ENCODE assay signal across 14 cellular contexts in the genomic region with DNA sequence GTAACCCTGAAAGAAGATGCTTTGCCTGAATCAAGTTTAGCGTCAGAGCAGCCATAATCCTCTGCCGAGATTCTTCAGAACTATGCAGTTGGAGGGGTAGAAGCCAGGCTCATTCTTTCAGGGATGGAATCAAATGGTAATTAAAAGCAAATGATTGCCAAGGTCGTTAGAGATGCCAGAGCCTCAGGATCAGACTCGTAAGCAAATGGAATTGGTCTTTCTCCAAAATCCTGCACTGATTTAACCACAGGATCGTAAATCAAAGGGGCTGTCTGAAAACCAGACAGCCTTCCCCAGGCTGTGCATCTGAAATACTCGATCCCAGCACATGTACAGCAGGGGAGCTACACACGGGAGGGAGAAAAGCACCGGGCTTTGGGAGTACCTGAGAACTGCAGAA. TPM values are rescaled to one million over a fixed set of nuclear protein-coding genes. Genes with fewer than 3 reads are reported as not detected.
DNase-seq lines count a peak whose midpoint lies in the region; ATAC-seq and TF ChIP-seq lines count a peak whose summit lies in the region.
"Had no signal": no experiment of that assay in that cellular context is flagged by ENCODE, and none has a peak within 500 bp of the region (broad histone marks: within the 10 kb centered on the region; RNA-seq: fewer than 3 reads in every experiment).

No MANE protein-coding gene starts in this region.

- H3K4me3 Mint-ChIP-seq in nephron progenitor cell (no peak overlapping the region), T-helper 17 cell (no peak overlapping the region)
- H3K4me3 Mint-ChIP-seq: activated T-cell treated with anti-CD3 and anti-CD28 coated beads, Interleukin-2, amount 50 U/mL, for 24 hours had no signal

- no peak overlapping the region for H2AK9ac ChIP-seq in IMR-90 (replicated peaks; ENCODE audit: low read depth, low read length, poor library complexity)

- no peak overlapping the region; the same call in 1 of the 2 replicates for H3K4me2 ChIP-seq in IMR-90 (ENCODE audit: low read depth, low read length)

- H3K9me3 ChIP-seq in IMR-90 (ENCODE audit: control insufficient read depth, insufficient read depth, low read length) = no peaks in the 10 kb centered on the region
- peaks cover 4% of the 10 kb centered on the region for H3K9me3 ChIP-seq in T-helper 17 cell (ENCODE audit: control insufficient read depth, low read length, poor library complexity, severe bottlenecking)
- H3K9me3 ChIP-seq in sigmoid colon = no peaks in the 10 kb centered on the region
- H3K9me3 ChIP-seq: ascending aorta had no signal

- no peak overlapping the region for H3K18ac ChIP-seq in IMR-90 (ENCODE audit: low read depth, low read length)

- CTCF ChIA-PET in IMR-90 (lab: Yijun Ruan, JAX) = no interaction called here

- H3K4me1 Mint-ChIP-seq in nephron progenitor cell = peaks cover 61% of the 10 kb centered on the region
- H3K4me1 Mint-ChIP-seq in T-helper 17 cell = no peaks in the 10 kb centered on the region

- H3K4me3 ChIP-seq in AG10803 (ENCODE audit: low read length) (no peak overlapping the region), IMR-90 (ENCODE audit: insufficient read depth, low read depth, low read length) (no peak overlapping the region), sigmoid colon (no peak overlapping the region)

- intact Hi-C loops in IMR-90 (cut with micrococcal nuclease) (no loop called here), sigmoid colon (cut with DNase I) (no loop called here)

- H4K8ac ChIP-seq in IMR-90 (ENCODE audit: low read depth in 2 of 2, low read length in 2 of 2) = no peak overlapping the region

- TF ChIP-seq RAD21 in IMR-90 (IDR thresholded peaks at IDR 0.05; ENCODE audit: low read length) = no peak

- H3K27ac ChIP-seq in IMR-90 (ENCODE audit: insufficient read depth, low read length) (no peak overlapping the region), caudate nucleus (ENCODE audit: low read depth, low read length) (peak overlapping the region; percentile 85), sigmoid colon (no peak overlapping the region)
- H3K27ac ChIP-seq: ascending aorta had no signal

- H2AK5ac ChIP-seq in IMR-90 (ENCODE audit: low read depth, low read length) = no peak overlapping the region

- TF ChIP-seq CTCF in AG10803 (conservative IDR thresholded peaks at IDR 0.05; ENCODE audit: low read length) (no peak), IMR-90 (conservative IDR thresholded peaks at IDR 0.05; ENCODE audit: low read depth, low read length) (no peak), nephron progenitor cell (IDR thresholded peaks at IDR 0.05) (no peak), sigmoid colon (IDR thresholded peaks at IDR 0.05) (no peak)

- no peaks in the 10 kb centered on the region for H3K79me1 ChIP-seq in IMR-90 (ENCODE audit: low read depth in 1 of 2, low read length in 2 of 2)

- H3K36me3 Mint-ChIP-seq in nephron progenitor cell (ENCODE audit: low read depth) = peaks cover 76% of the 10 kb centered on the region
- peaks cover 2% of the 10 kb centered on the region for H3K36me3 Mint-ChIP-seq in T-helper 17 cell (ENCODE audit: low read depth)
- H3K36me3 Mint-ChIP-seq: naive thymus-derived CD8-positive, alpha-beta T cell had no signal

- H2BK120ac ChIP-seq in IMR-90 (ENCODE audit: low read depth, low read length) = no peak overlapping the region

- no peak overlapping the region for H4K5ac ChIP-seq in IMR-90 (ENCODE audit: low read depth, low read length)

- H3K27me3 ChIP-seq in IMR-90 (ENCODE audit: control insufficient read depth, insufficient read depth, low read length) (peaks cover 29% of the 10 kb centered on the region), sigmoid colon (peaks cover 0 to 4% (median 0%) of the 10 kb centered on the region in 3 donors)
- H3K27me3 ChIP-seq: ascending aorta had no signal

- no peak overlapping the region for H3K56ac ChIP-seq in IMR-90 (ENCODE audit: extremely low read depth, insufficient read depth, low read length)

- no peak for TF ChIP-seq EP300 in sigmoid colon (IDR thresholded peaks at IDR 0.05)

- POLR2A ChIA-PET in IMR-90 (lab: Charles Lee; ENCODE audit: unreplicated experiment) = no interaction called here

- no peak overlapping the region for H4K91ac ChIP-seq in IMR-90 (ENCODE audit: insufficient read depth, low read depth, low read length)

- no peaks in the 10 kb centered on the region for H3K9me1 ChIP-seq in IMR-90 (ENCODE audit: insufficient read depth, low read length)

- no peaks in the 10 kb centered on the region for H4K20me1 ChIP-seq in IMR-90 (ENCODE audit: insufficient read depth, low read length)

- peak; percentile 90 for DNase-seq in AG10803 (ENCODE audit: low read depth)
- DNase-seq in IMR-90 = peak; percentile 37
- DNase-seq in caudate nucleus (lab: John Stamatoyannopoulos, UW) = no peak
- no peak for DNase-seq in nephron progenitor cell
- no peak for DNase-seq in T-helper 17 cell
- DNase-seq in sigmoid colon = no peak
- DNase-seq in cerebellar cortex (ENCODE audit: low spot score) = no peak
- DNase-seq: activated T-cell treated with anti-CD3 and anti-CD28 coated beads, Interleukin-2, amount 50 U/mL, for 24 hours; naive thymus-derived CD8-positive, alpha-beta T cell; NCI-H226; small intestine had no signal

- no peak overlapping the region for H2BK5ac ChIP-seq in IMR-90 (ENCODE audit: low read depth, low read length, poor library complexity, severe bottlenecking)

- H3K23ac ChIP-seq in IMR-90 (ENCODE audit: low read depth, low read length) = 0 out of 2 replicates have a peak overlapping the region, but pooled peaks have one; percentile 5

- dilution Hi-C loops in IMR-90 (cut with HindIII; ENCODE audit: low sequenced_read_pairs, unreplicated experiment) = no loop called here

- H3K36me3 ChIP-seq in IMR-90 (ENCODE audit: control insufficient read depth, insufficient read depth, low read length) = no peaks in the 10 kb centered on the region
- no peaks in the 10 kb centered on the region for H3K36me3 ChIP-seq in sigmoid colon

- H3K4me1 ChIP-seq in IMR-90 (ENCODE audit: control insufficient read depth, insufficient read depth, low read length) (peaks cover 4% of the 10 kb centered on the region; the same call in 1 of the 2 replicates), sigmoid colon (peaks cover 0 to 20% (median 16%) of the 10 kb centered on the region in 4 donors)

- no peak overlapping the region for H3K4ac ChIP-seq in IMR-90 (ENCODE audit: low read depth, low read length)

- H3K27ac Mint-ChIP-seq in nephron progenitor cell (peak overlapping the region; percentile 88), T-helper 17 cell (no peak overlapping the region)
- H3K27ac Mint-ChIP-seq: activated T-cell treated with anti-CD3 and anti-CD28 coated beads, Interleukin-2, amount 50 U/mL, for 24 hours; naive thymus-derived CD8-positive, alpha-beta T cell had no signal

- peaks cover 3% of the 10 kb centered on the region for H3K27me3 Mint-ChIP-seq in nephron progenitor cell (ENCODE audit: low read depth, poor library complexity)
- peaks cover 58% of the 10 kb centered on the region for H3K27me3 Mint-ChIP-seq in T-helper 17 cell

- ATAC-seq in IMR-90 (ENCODE audit: low read depth) (no peak; the same call in 1 of the 2 replicates), T-helper 17 cell (no peak), GM21619 (IDR thresholded peaks at IDR 0.05; ENCODE audit: unreplicated experiment) (no peak)
- ATAC-seq: naive thymus-derived CD8-positive, alpha-beta T cell; Right ventricle myocardium inferior had no signal

- H2BK20ac ChIP-seq in IMR-90 (ENCODE audit: low read depth, low read length) = no peak overlapping the region

- no peaks in the 10 kb centered on the region for H3K9me3 Mint-ChIP-seq in nephron progenitor cell
- H3K9me3 Mint-ChIP-seq: activated T-cell treated with anti-CD3 and anti-CD28 coated beads, Interleukin-2, amount 50 U/mL, for 24 hours; naive thymus-derived CD8-positive, alpha-beta T cell had no signal

- TF ChIP-seq POLR2A in IMR-90 (IDR thresholded peaks at IDR 0.05; ENCODE audit: low read depth, low read length) = no peak
- no peak for TF ChIP-seq POLR2A in sigmoid colon (IDR thresholded peaks at IDR 0.05)

- no peak overlapping the region for H3K9ac ChIP-seq in IMR-90 (ENCODE audit: low read depth, low read length)

- 20% methylated on average over 4 of the region's 8 CpGs; no CpG with 5 or more reads in 1 of the 2 experiments for WGBS in IMR-90 (ENCODE audit: extremely low coverage in 2 of 2, insufficient read length in 1 of 2), 2 experiments
- WGBS in sigmoid colon, 2 donors = 33 to 43% methylated on average over 8 of the region's 8 CpGs

- BruUV-seq in IMR-90 (replicated peaks; lab: Mats Ljungman, UMichigan) = no TSS peak

- H2AFZ ChIP-seq in IMR-90 (replicated peaks; ENCODE audit: low read length, poor library complexity) = no peak overlapping the region

- H2BK15ac ChIP-seq in IMR-90 (ENCODE audit: low read depth, low read length) = no peak overlapping the region

- in situ Hi-C loops in IMR-90 (cut with MboI; ENCODE audit: low sequenced_read_pairs) = no loop called here

- H3K14ac ChIP-seq in IMR-90 (replicated peaks; ENCODE audit: low read depth, low read length) = no peak overlapping the region

TF ChIP-seq in IMR-90, 13 proteins besides CTCF, POLR2A, EP300 and RAD21 (continues in another document):
- TF ChIP-seq RCOR1 (IDR thresholded peaks at IDR 0.05; ENCODE audit: insufficient replicate concordance, low read length) (no peak), MXI1 (IDR thresholded peaks at IDR 0.05; ENCODE audit: borderline replicate concordance, low read depth, low read length) (no peak), SMC3 (IDR thresholded peaks at IDR 0.05; ENCODE audit: low read depth, low read length) (no peak), RFX5 (IDR thresholded peaks at IDR 0.05; ENCODE audit: low read depth, low read length) (no peak)
- TF ChIP-seq, protein P1, sequence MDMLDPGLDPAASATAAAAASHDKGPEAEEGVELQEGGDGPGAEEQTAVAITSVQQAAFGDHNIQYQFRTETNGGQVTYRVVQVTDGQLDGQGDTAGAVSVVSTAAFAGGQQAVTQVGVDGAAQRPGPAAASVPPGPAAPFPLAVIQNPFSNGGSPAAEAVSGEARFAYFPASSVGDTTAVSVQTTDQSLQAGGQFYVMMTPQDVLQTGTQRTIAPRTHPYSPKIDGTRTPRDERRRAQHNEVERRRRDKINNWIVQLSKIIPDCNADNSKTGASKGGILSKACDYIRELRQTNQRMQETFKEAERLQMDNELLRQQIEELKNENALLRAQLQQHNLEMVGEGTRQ (IDR thresholded peaks at IDR 0.05; ENCODE audit: low read depth, low read length) = no peak

RNA-seq across cellular contexts. Expression of a gene that starts 22.0 kb away (rescaled TPM):
- total RNA-seq in IMR-90 (2012; rRNA removed) (0.83 and 1.1 TPM in 2 replicates), T-helper 17 cell (not detected), sigmoid colon (10 to 100 TPM in 3 of 4 donors, 1 to 10 TPM in 1; 8.9 to 42.1 (median 21.4) TPM)
- polyA plus RNA-seq in IMR-90 (2012; rRNA removed) (1.9 and 2.2 TPM in 2 replicates), sigmoid colon (10 to 100 TPM in 2 of 3 donors, 1 to 10 TPM in 1; 2.8 to 12.9 (median 10.2) TPM)
- 1.2 and 3.0 TPM in 2 replicates for polyA plus RNA-seq in IMR-90 (2012; cell fraction: cytosol; rRNA removed)
- 1.3 and 2.1 TPM in 2 replicates for polyA plus RNA-seq in IMR-90 (2012; cell fraction: nucleus; rRNA removed; ENCODE audit: low replicate concordance)
- total RNA-seq: naive thymus-derived CD8-positive, alpha-beta T cell had no signal
- polyA plus RNA-seq: naive thymus-derived CD8-positive, alpha-beta T cell had no signal

RNA-seq across cellular contexts. Expression of a gene that starts 49.4 kb away (rescaled TPM):
- total RNA-seq in IMR-90 (2012; rRNA removed) = 32.8 and 39.2 TPM in 2 replicates
- polyA plus RNA-seq in IMR-90 (2012; rRNA removed) = 9.8 and 13.0 TPM in 2 replicates
- 1.6 and 3.1 TPM in 2 replicates for polyA plus RNA-seq in IMR-90 (2012; cell fraction: cytosol; rRNA removed)
- 3.5 and 30.6 TPM in 2 replicates for polyA plus RNA-seq in IMR-90 (2012; cell fraction: nucleus; rRNA removed; ENCODE audit: low replicate concordance)
- 10 to 100 TPM; 31.2 to 37.9 TPM for total RNA-seq in T-helper 17 cell
- 10 to 100 TPM; 33.7 to 43.5 (median 36.8) TPM for total RNA-seq in sigmoid colon
- 10 to 100 TPM; 15.0 to 30.3 (median 24.6) TPM for polyA plus RNA-seq in sigmoid colon

Comparison
In these comparisons a context has a peak if more than half of its experiments do, and no peak if none do; other contexts are left out.
1. DNase-seq: peak in AG10803 (single experiment) and IMR-90 (single experiment); none in caudate nucleus (0 of 61), nephron progenitor cell (single experiment), T-helper 17 cell (0 of 3), sigmoid colon (single experiment) and cerebellar cortex (single experiment).